9 cellular contexts compared by ENCODE assay signal in genomic region chr15:39472661-39473657, GRCh38.
DNase-seq lines count a peak whose midpoint lies in the region; ATAC-seq and TF ChIP-seq lines count a peak whose summit lies in the region.
"Had no signal": no experiment of that assay in that cellular context is flagged by ENCODE, and none has a peak within 500 bp of the region (broad histone marks: within the 10 kb centered on the region; RNA-seq: fewer than 3 reads in every experiment).

No MANE protein-coding gene starts in this region.

- H3K4me1 ChIP-seq in heart left ventricle, result peaks cover 0 to 50% (median 2%) of the 10 kb centered on the region in 12 donors

- ATAC-seq in heart left ventricle (peak; percentile 84 to 94 (median 92)), HG02763 (IDR thresholded peaks at IDR 0.05; ENCODE audit: unreplicated experiment) (no peak)

- intact Hi-C loops in heart left ventricle (cut with DNase I), result no loop called here

- H3K36me3 ChIP-seq in heart left ventricle, result no peaks in the 10 kb centered on the region

- no peak overlapping the region for H3K4me3 Mint-ChIP-seq in progenitor cell of endocrine pancreas (ENCODE audit: low read depth)
- H3K4me3 Mint-ChIP-seq: activated B cell treated with CpG ODN at 0.5 μM for 24 hours had no signal

- WGBS in adipose tissue, 3 donors, result 40 to 52% (median 49%) methylated on average over 15 of the region's 15 CpGs
- 68 to 76% (median 72%) methylated on average over 15 of the region's 15 CpGs for WGBS in heart left ventricle, 4 donors

- TF ChIP-seq CTCF in AG09319 (IDR thresholded peaks at IDR 0.05; ENCODE audit: low read depth, low read length) (no peak), heart left ventricle (IDR thresholded peaks at IDR 0.05) (no peak), progenitor cell of endocrine pancreas (IDR thresholded peaks at IDR 0.05; ENCODE audit: unreplicated experiment) (no peak)

- H3K4me3 ChIP-seq in heart left ventricle, result peak overlapping the region in 1 of 12 donors; percentile 2

- no peaks in the 10 kb centered on the region for H3K27me3 Mint-ChIP-seq in progenitor cell of endocrine pancreas
- H3K27me3 Mint-ChIP-seq: activated B cell treated with CpG ODN at 0.5 μM for 24 hours had no signal

- peak overlapping the region; percentile 54 for H3K27ac Mint-ChIP-seq in progenitor cell of endocrine pancreas
- H3K27ac Mint-ChIP-seq: activated B cell treated with CpG ODN at 0.5 μM for 24 hours had no signal

- peaks cover 1% of the 10 kb centered on the region for H3K36me3 Mint-ChIP-seq in progenitor cell of endocrine pancreas (ENCODE audit: insufficient read depth)

- no peak for TF ChIP-seq POLR2A in heart left ventricle (IDR thresholded peaks at IDR 0.05)

- H3K27ac ChIP-seq in adipose tissue (ENCODE audit: low read depth, low read length) (peak overlapping the region; percentile 58), heart left ventricle (peak overlapping the region; percentile 61 to 90 (median 75))

- DNase-seq in AG09319 (ENCODE audit: extremely low read depth, low read depth) (peak; percentile 98), heart left ventricle (peak; percentile 72 to 90 (median 85)), progenitor cell of endocrine pancreas (ENCODE audit: low spot score, unreplicated experiment) (no peak), NCI-H748 treated with DMSO at 0.1 percent for 48 hours (lab: John Stamatoyannopoulos, UW) (no peak), glomerular visceral epithelial cell (ENCODE audit: extremely low spot score) (no peak), 8988T (no peak)
- DNase-seq: activated B cell treated with CpG ODN at 0.5 μM for 24 hours had no signal

- H3K27me3 ChIP-seq in heart left ventricle, result no peaks in the 10 kb centered on the region

- peaks cover 8% of the 10 kb centered on the region for H3K4me1 Mint-ChIP-seq in progenitor cell of endocrine pancreas (ENCODE audit: low read depth)
- H3K4me1 Mint-ChIP-seq: activated B cell treated with CpG ODN at 0.5 μM for 24 hours had no signal

- H3K9me3 Mint-ChIP-seq in progenitor cell of endocrine pancreas (ENCODE audit: low read depth), result no peaks in the 10 kb centered on the region
- H3K9me3 Mint-ChIP-seq: activated B cell treated with CpG ODN at 0.5 μM for 24 hours had no signal

- no peaks in the 10 kb centered on the region for H3K9me3 ChIP-seq in heart left ventricle

Comparison
In these comparisons a context has a peak if more than half of its experiments do, and no peak if none do; other contexts are left out.
1. DNase-seq: peak in AG09319 (single experiment) and heart left ventricle (5 of 5); none in progenitor cell of endocrine pancreas (single experiment), NCI-H748 treated with DMSO at 0.1 percent for 48 hours (single experiment), glomerular visceral epithelial cell (single experiment) and 8988T (single experiment).